In genomic region chr3:46849686-46850467, GRCh38 we compare ENCODE assay signal across 21 cellular contexts. TPM values are rescaled to one million over a fixed set of nuclear protein-coding genes. Genes with fewer than 3 reads are reported as not detected.
A peak's percentile ranks its signal among the peaks of the same experiment; 100 is the strongest.
DNase-seq lines count a peak whose midpoint lies in the region; ATAC-seq and TF ChIP-seq lines count a peak whose summit lies in the region.
"Had no signal": no experiment of that assay in that cellular context is flagged by ENCODE, and none has a peak within 500 bp of the region (broad histone marks: within the 10 kb centered on the region; RNA-seq: fewer than 3 reads in every experiment).

No MANE protein-coding gene starts in this region.

- H3K4me3 ChIP-seq in H7 (ENCODE audit: insufficient read depth, low read depth, low read length) (no peak overlapping the region), heart right ventricle (no peak overlapping the region), sigmoid colon (no peak overlapping the region)
- H3K4me3 ChIP-seq: esophagus squamous epithelium had no signal

- H3K27me3 Mint-ChIP-seq in osteocyte (ENCODE audit: unreplicated experiment) (peaks cover 4% of the 10 kb centered on the region), endothelial cell (ENCODE audit: unreplicated experiment) (peaks cover 5% of the 10 kb centered on the region)
- H3K27me3 Mint-ChIP-seq: activated naive CD4-positive, alpha-beta T cell treated with anti-CD3 and anti-CD28 coated beads, Interleukin-2, amount 50 U/mL, for 24 hours; stimulated activated naive B cell treated with anti-CD40 and anti-IgM and Interleukin-4, amounts not matched to agents 10 μg/mL and 1 μg/mL and 100 μg/mL, for 72 hours had no signal

- no peak for TF ChIP-seq CTCF in heart right ventricle (IDR thresholded peaks at IDR 0.05)
- TF ChIP-seq CTCF in osteocyte (IDR thresholded peaks at IDR 0.05): no peak
- TF ChIP-seq CTCF in sigmoid colon (IDR thresholded peaks at IDR 0.05): no peak
- TF ChIP-seq CTCF in endothelial cell (IDR thresholded peaks at IDR 0.05; ENCODE audit: unreplicated experiment): no peak

- no peak overlapping the region for H3K4me3 Mint-ChIP-seq in osteocyte (ENCODE audit: unreplicated experiment)
- no peak overlapping the region for H3K4me3 Mint-ChIP-seq in endothelial cell (ENCODE audit: unreplicated experiment)
- H3K4me3 Mint-ChIP-seq: activated CD4-positive, alpha-beta T cell treated with anti-CD3 and anti-CD28 coated beads, Interleukin-2, amount 10 ng/mL, durations not matched to agents 24 days and 14 days; activated naive CD4-positive, alpha-beta T cell treated with anti-CD3 and anti-CD28 coated beads, Interleukin-2, amount 50 U/mL, for 24 hours; stimulated activated naive B cell treated with anti-CD40 and anti-IgM and Interleukin-4, amounts not matched to agents 10 μg/mL and 1 μg/mL and 100 μg/mL, for 72 hours had no signal

- H3K27ac ChIP-seq in heart right ventricle: peak overlapping the region in 6 of 10 donors; percentile 17 to 58 (median 39)
- no peak overlapping the region for H3K27ac ChIP-seq in sigmoid colon
- H3K27ac ChIP-seq: 22Rv1, esophagus squamous epithelium had no signal

- peaks cover 43% of the 10 kb centered on the region for H3K4me1 Mint-ChIP-seq in osteocyte (ENCODE audit: unreplicated experiment)
- H3K4me1 Mint-ChIP-seq in endothelial cell (ENCODE audit: unreplicated experiment): peaks cover 5% of the 10 kb centered on the region

- H3K27me3 ChIP-seq in H7 (ENCODE audit: control insufficient read depth, insufficient read depth, low read length) (peaks cover 9% of the 10 kb centered on the region), heart right ventricle (peaks cover 0 to 7% (median 0%) of the 10 kb centered on the region in 7 donors), sigmoid colon (no peaks in the 10 kb centered on the region)

- H3K4me1 ChIP-seq in heart right ventricle (peaks cover 10 to 50% (median 28%) of the 10 kb centered on the region in 9 donors), sigmoid colon (peaks cover 0 to 23% (median 14%) of the 10 kb centered on the region in 4 donors)

- no peak for TF ChIP-seq EP300 in sigmoid colon (IDR thresholded peaks at IDR 0.05)

- H3K36me3 ChIP-seq in H7 (replicated peaks; ENCODE audit: control insufficient read depth, insufficient read depth, low read length) (no peaks in the 10 kb centered on the region), heart right ventricle (no peaks in the 10 kb centered on the region), sigmoid colon (no peaks in the 10 kb centered on the region)
- H3K36me3 ChIP-seq: esophagus squamous epithelium had no signal

- no peaks in the 10 kb centered on the region for H3K36me3 Mint-ChIP-seq in osteocyte (ENCODE audit: unreplicated experiment)
- H3K36me3 Mint-ChIP-seq in endothelial cell (ENCODE audit: low read depth, unreplicated experiment): no peaks in the 10 kb centered on the region
- H3K36me3 Mint-ChIP-seq: activated naive CD4-positive, alpha-beta T cell treated with anti-CD3 and anti-CD28 coated beads, Interleukin-2, amount 50 U/mL, for 24 hours; stimulated activated naive B cell treated with anti-CD40 and anti-IgM and Interleukin-4, amounts not matched to agents 10 μg/mL and 1 μg/mL and 100 μg/mL, for 72 hours had no signal

- H3K9me3 Mint-ChIP-seq in osteocyte (ENCODE audit: unreplicated experiment) (no peaks in the 10 kb centered on the region), endothelial cell (ENCODE audit: unreplicated experiment) (no peaks in the 10 kb centered on the region)
- H3K9me3 Mint-ChIP-seq: activated CD4-positive, alpha-beta T cell treated with anti-CD3 and anti-CD28 coated beads, Interleukin-2, amount 10 ng/mL, durations not matched to agents 24 days and 14 days; activated naive CD4-positive, alpha-beta T cell treated with anti-CD3 and anti-CD28 coated beads, Interleukin-2, amount 50 U/mL, for 24 hours; stimulated activated naive B cell treated with anti-CD40 and anti-IgM and Interleukin-4, amounts not matched to agents 10 μg/mL and 1 μg/mL and 100 μg/mL, for 72 hours had no signal

- 35 to 49% methylated on average over 7 of the region's 7 CpGs for WGBS in heart right ventricle, 2 donors
- 71 to 74% methylated on average over 7 of the region's 7 CpGs for WGBS in sigmoid colon, 2 donors

- ATAC-seq in heart right ventricle: no peak
- ATAC-seq: sciatic nerve; stimulated activated naive B cell treated with anti-CD40 and anti-IgM and Interleukin-4, amounts not matched to agents 10 μg/mL and 1 μg/mL and 100 μg/mL, for 72 hours had no signal

- H3K9me3 ChIP-seq in heart right ventricle (no peaks in the 10 kb centered on the region), sigmoid colon (no peaks in the 10 kb centered on the region)
- H3K9me3 ChIP-seq: esophagus squamous epithelium had no signal

- intact Hi-C loops in heart right ventricle (cut with DNase I) (loop anchor here in 3 of 10 donors (5.0 kb wide), 2 partner anchors 143 to 148 kb away; partner anchors contain the start of gene TMIE (in 1 of the 3)), sigmoid colon (cut with DNase I) (loop anchor here (5.0 kb wide), 2 partner anchors 42 to 143 kb away; no protein-coding TSS in a partner anchor)

- H3K27ac Mint-ChIP-seq in osteocyte (ENCODE audit: unreplicated experiment) (no peak overlapping the region), endothelial cell (ENCODE audit: unreplicated experiment) (no peak overlapping the region)
- H3K27ac Mint-ChIP-seq: activated CD4-positive, alpha-beta T cell treated with anti-CD3 and anti-CD28 coated beads, Interleukin-2, amount 10 ng/mL, durations not matched to agents 24 days and 14 days; stimulated activated naive B cell treated with anti-CD40 and anti-IgM and Interleukin-4, amounts not matched to agents 10 μg/mL and 1 μg/mL and 100 μg/mL, for 72 hours had no signal

- peak; percentile 26 for DNase-seq in activated CD4-positive, CD25-positive, alpha-beta regulatory T cell treated with anti-CD3 and anti-CD28 coated beads, Interleukin-2, amount 50 U/mL, for 72 hours
- no peak for DNase-seq in activated CD4-positive, CD25-positive, alpha-beta regulatory T cell (lab: John Stamatoyannopoulos, UW)
- peak; percentile 38 for DNase-seq in H7
- DNase-seq in heart right ventricle: no peak
- DNase-seq in osteocyte (ENCODE audit: extremely low spot score, unreplicated experiment): peak; percentile 76
- no peak for DNase-seq in sigmoid colon
- DNase-seq in endothelial cell (ENCODE audit: low spot score): no peak
- no peak for DNase-seq in T-helper 9 cell
- DNase-seq: activated CD4-positive, alpha-beta T cell treated with anti-CD3 and anti-CD28 coated beads, Interleukin-2, amount 10 ng/mL, durations not matched to agents 24 days and 14 days; DND-41; effector memory CD4-positive, alpha-beta T cell; esophagus squamous epithelium; MM.1S; NCI-H146; SHP77; stimulated activated naive B cell treated with anti-CD40 and anti-IgM and Interleukin-4, amounts not matched to agents 10 μg/mL and 1 μg/mL and 100 μg/mL, for 72 hours had no signal

- TF ChIP-seq POLR2A in sigmoid colon (IDR thresholded peaks at IDR 0.05): no peak

RNA-seq across cellular contexts. Expression of gene MYL3, which starts 13.4 kb away (rescaled TPM):
- 3.0 and 4.1 TPM in 2 replicates for total RNA-seq in H7 (2014; rRNA removed; shearing (Covaris generic))
- total RNA-seq in heart right ventricle (1,000 to 10,000 TPM; 5,377 to 9,904 (median 7,431) TPM), osteocyte (1.6 and 3.0 TPM in 2 replicates), sigmoid colon (10 to 100 TPM in 1 of 4 donors, 1 to 10 TPM in 3; 1.5 to 10.8 (median 2.7) TPM), endothelial cell (ENCODE audit: unreplicated experiment) (not detected)
- polyA plus RNA-seq in heart right ventricle (1,000 to 10,000 TPM; 7,541 to 8,578 TPM), sigmoid colon (10 to 100 TPM in 1 of 3 donors, 1 to 10 TPM in 2; 2.4 to 11.8 (median 8.4) TPM)
- total RNA-seq: activated CD4-positive, alpha-beta T cell treated with anti-CD3 and anti-CD28 coated beads, Interleukin-2, amount 10 ng/mL, durations not matched to agents 24 days and 14 days; glomerular endothelial cell; H1 had no signal

RNA-seq across cellular contexts. Expression of gene PTH1R, which starts 27.6 kb away (rescaled TPM):
- total RNA-seq in H7 (2014; rRNA removed; shearing (Covaris generic)): 32.3 and 35.2 TPM in 2 replicates
- total RNA-seq in heart right ventricle: 10 to 100 TPM in 2 of 10 donors, 1 to 10 TPM in 8; 1.5 to 18.5 (median 3.0) TPM
- polyA plus RNA-seq in heart right ventricle: 10 to 100 TPM; 12.8 to 89.8 TPM
- total RNA-seq in osteocyte: 12.9 and 15.4 TPM in 2 replicates
- 1 to 10 TPM; 3.6 to 9.0 (median 6.0) TPM for total RNA-seq in sigmoid colon
- 1 to 10 TPM; 1.2 to 5.2 (median 3.6) TPM for polyA plus RNA-seq in sigmoid colon
- 6.2 TPM for total RNA-seq in endothelial cell (ENCODE audit: unreplicated experiment)
- total RNA-seq: activated CD4-positive, alpha-beta T cell treated with anti-CD3 and anti-CD28 coated beads, Interleukin-2, amount 10 ng/mL, durations not matched to agents 24 days and 14 days; glomerular endothelial cell had no signal

Comparison
In these comparisons a context has a peak if more than half of its experiments do, and no peak if none do; other contexts are left out.
1. DNase-seq: peak in activated CD4-positive, CD25-positive, alpha-beta regulatory T cell treated with anti-CD3 and anti-CD28 coated beads, Interleukin-2, amount 50 U/mL, for 72 hours (single experiment), H7 (single experiment) and osteocyte (single experiment); none in activated CD4-positive, CD25-positive, alpha-beta regulatory T cell (0 of 4), heart right ventricle (0 of 2), sigmoid colon (single experiment), endothelial cell (single experiment) and T-helper 9 cell (single experiment).
2. H3K27ac ChIP-seq: peak in heart right ventricle (6 of 10); none in sigmoid colon (0 of 4).
3. RNA of gene MYL3, which starts 13.4 kb away (total RNA-seq): 5,377 to 9,904 TPM in heart right ventricle; 1.5 to 10.8 TPM in sigmoid colon, 3.0 to 4.1 TPM in H7, 1.6 to 3.0 TPM in osteocyte and not detected in endothelial cell (single experiment); every median in the first group is over 100 times any median in the second.